ENCODE assay signal across 18 cellular contexts in the genomic region with DNA sequence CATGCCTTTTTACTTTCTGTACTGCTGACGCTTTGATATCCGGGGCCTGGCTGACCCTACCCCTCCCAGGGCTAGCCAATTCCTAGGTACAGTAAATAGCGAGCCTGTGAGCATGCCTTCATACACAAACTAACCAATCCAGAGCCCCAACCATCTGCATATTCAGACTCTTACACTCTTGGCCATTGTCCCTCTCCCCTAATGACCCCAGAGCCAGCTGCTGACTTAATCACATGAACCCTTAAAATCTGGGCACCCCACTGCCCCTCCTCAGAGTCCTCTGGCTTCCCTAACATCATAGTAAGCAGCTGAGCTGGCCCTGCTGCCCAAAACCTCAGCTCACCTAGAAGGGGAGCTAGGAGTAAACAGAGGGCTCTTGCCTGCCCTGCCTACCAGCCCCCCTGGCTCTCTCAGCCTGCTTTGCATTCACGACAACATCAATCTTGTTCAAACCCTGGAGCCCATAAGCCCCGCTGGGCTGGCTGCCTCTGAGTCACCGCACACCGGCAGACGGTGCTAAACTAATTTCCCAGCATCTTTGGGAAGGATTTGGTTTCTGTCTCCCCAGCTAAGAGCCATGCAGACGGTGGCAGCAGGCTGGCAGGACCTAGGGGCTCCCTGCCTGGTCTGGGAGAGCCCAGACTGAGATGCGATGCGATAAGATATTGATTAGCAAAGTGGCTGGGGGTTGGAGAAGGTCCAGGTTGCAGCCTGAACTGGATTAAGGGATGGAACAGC.
DNase-seq lines count a peak whose midpoint lies in the region; ATAC-seq and TF ChIP-seq lines count a peak whose summit lies in the region.
"Had no signal": no experiment of that assay in that cellular context is flagged by ENCODE, and none has a peak within 500 bp of the region (broad histone marks: within the 10 kb centered on the region; RNA-seq: fewer than 3 reads in every experiment).

No MANE protein-coding gene starts in this region.

- peak overlapping the region; percentile 13 for H3K4me3 ChIP-seq in NT2/D1 (ENCODE audit: insufficient read length, low read depth)
- H3K4me3 ChIP-seq in right cardiac atrium (ENCODE audit: low read length), result no peak overlapping the region

- no peaks in the 10 kb centered on the region; a peak in 2 of 7 replicates for H3K36me3 Mint-ChIP-seq in H9 (ENCODE audit: insufficient read depth in 1 of 3, low read depth in 3 of 3)
- H3K36me3 Mint-ChIP-seq: mesothelial cell of epicardium; stimulated activated naive B cell treated with anti-CD40 and anti-IgM and Interleukin-4, amounts not matched to agents 10 μg/mL and 1 μg/mL and 100 μg/mL, for 72 hours had no signal

- no peak overlapping the region for H2BK12ac ChIP-seq in H9 (ENCODE audit: insufficient read length, low read depth, low read length)

- H3K27ac Mint-ChIP-seq in H9, result peak overlapping the region; percentile 85 to 99 (median 96)
- H3K27ac Mint-ChIP-seq: activated naive CD4-positive, alpha-beta T cell treated with anti-CD3 and anti-CD28 coated beads for 36 hours; mesothelial cell of epicardium; stimulated activated naive B cell treated with anti-CD40 and anti-IgM and Interleukin-4, amounts not matched to agents 10 μg/mL and 1 μg/mL and 100 μg/mL, for 72 hours had no signal

- H3K79me2 ChIP-seq in H9 (ENCODE audit: insufficient read depth, low read length), result no peaks in the 10 kb centered on the region

- no peak overlapping the region for H3K18ac ChIP-seq in H9 (ENCODE audit: insufficient read length, low read depth, low read length)

- H3K79me1 ChIP-seq in H9 (ENCODE audit: insufficient read depth, low read depth, low read length, poor library complexity, severe bottlenecking), result no peaks in the 10 kb centered on the region

- H3K9me3 Mint-ChIP-seq in H9, result no peaks in the 10 kb centered on the region; a peak in 1 of 5 replicates
- H3K9me3 Mint-ChIP-seq: activated naive CD4-positive, alpha-beta T cell treated with anti-CD3 and anti-CD28 coated beads for 36 hours; mesothelial cell of epicardium; stimulated activated naive B cell treated with anti-CD40 and anti-IgM and Interleukin-4, amounts not matched to agents 10 μg/mL and 1 μg/mL and 100 μg/mL, for 72 hours had no signal

- H4K91ac ChIP-seq in H9 (ENCODE audit: insufficient read length, low read depth, low read length), result no peak overlapping the region

- H3K27ac ChIP-seq in H9 (ENCODE audit: insufficient read length, low read depth, low read length) (no peak overlapping the region), right cardiac atrium (ENCODE audit: low read length) (no peak overlapping the region)

- no peak overlapping the region for H3K9ac ChIP-seq in H9 (ENCODE audit: extremely low read depth, insufficient read length, low read length)
- H3K9ac ChIP-seq in NT2/D1 (ENCODE audit: insufficient read length, low read depth), result peak overlapping the region; percentile 62

- no peak overlapping the region for H3K4ac ChIP-seq in H9 (ENCODE audit: low read depth, low read length)

- no peaks in the 10 kb centered on the region for H3K23me2 ChIP-seq in H9 (ENCODE audit: insufficient read length, low read depth, low read length, poor library complexity, severe bottlenecking)

- peak overlapping the region; percentile 8 for H3K4me2 ChIP-seq in H9 (ENCODE audit: insufficient read depth, insufficient read length, low read length)

- ATAC-seq in right cardiac atrium (no peak), HG02571 (IDR thresholded peaks at IDR 0.05; ENCODE audit: unreplicated experiment) (no peak), GM21786 (IDR thresholded peaks at IDR 0.05; ENCODE audit: unreplicated experiment) (no peak)
- ATAC-seq: stimulated activated naive B cell treated with anti-CD40 and anti-IgM and Interleukin-4, amounts not matched to agents 10 μg/mL and 1 μg/mL and 100 μg/mL, for 72 hours had no signal

- H2BK15ac ChIP-seq in H9 (ENCODE audit: low read depth, low read length), result no peak overlapping the region

- H3K27me3 Mint-ChIP-seq in H9 (ENCODE audit: low read depth), result no peaks in the 10 kb centered on the region

- intact Hi-C loops in right cardiac atrium (cut with DNase I), result no loop called here

- H2BK20ac ChIP-seq in H9 (ENCODE audit: low read depth, low read length, poor library complexity, severe bottlenecking), result no peak overlapping the region

- no peak overlapping the region for H2BK5ac ChIP-seq in H9 (ENCODE audit: insufficient read length, low read length)

- H3K4me1 ChIP-seq in H9 (ENCODE audit: insufficient read depth, low read length) (peaks cover 2% of the 10 kb centered on the region; the same call in 1 of the 2 replicates), NT2/D1 (ENCODE audit: insufficient read depth, insufficient read length) (peaks cover 3% of the 10 kb centered on the region), right cardiac atrium (ENCODE audit: control insufficient read depth, insufficient read depth, low read length) (no peaks in the 10 kb centered on the region)

- WGBS in H9 (ENCODE audit: extremely low coverage, insufficient read length, low lambda C conversion rate), result no CpG with 5 or more reads among the region's 11 CpGs
- WGBS in right cardiac atrium, result 12% methylated on average over 11 of the region's 11 CpGs

- peak overlapping the region; percentile 30 to 57 for H3K4me3 Mint-ChIP-seq in H9
- H3K4me3 Mint-ChIP-seq: activated naive CD4-positive, alpha-beta T cell treated with anti-CD3 and anti-CD28 coated beads for 36 hours; mesothelial cell of epicardium; stimulated activated naive B cell treated with anti-CD40 and anti-IgM and Interleukin-4, amounts not matched to agents 10 μg/mL and 1 μg/mL and 100 μg/mL, for 72 hours had no signal

- peak overlapping the region; percentile 43; the same call in 1 of the 2 replicates for H3K14ac ChIP-seq in H9 (ENCODE audit: insufficient read depth, low read length)

- no peak overlapping the region for H2BK120ac ChIP-seq in H9 (ENCODE audit: low read depth, low read length, poor library complexity, severe bottlenecking)

- no peak overlapping the region for H4K8ac ChIP-seq in H9 (replicated peaks; ENCODE audit: insufficient read length, low read depth, low read length)

- no peaks in the 10 kb centered on the region for H3K9me3 ChIP-seq in H9 (ENCODE audit: control insufficient read depth, low read depth, low read length)
- H3K9me3 ChIP-seq in NT2/D1 (ENCODE audit: insufficient read depth, low read length), result no peaks in the 10 kb centered on the region
- H3K9me3 ChIP-seq in right cardiac atrium (ENCODE audit: control insufficient read depth, low read length), result no peaks in the 10 kb centered on the region

- peak overlapping the region; percentile 53 for H2AFZ ChIP-seq in H9 (ENCODE audit: low read length)

- no peak for TF ChIP-seq CTCF in H9 (conservative IDR thresholded peaks at IDR 0.05)

- peak; percentile 37 for DNase-seq in AG20443 (ENCODE audit: low spot score)
- peak; percentile 77 for DNase-seq in H9
- peak; percentile 80 for DNase-seq in NT2/D1 (ENCODE audit: low read depth, low spot score)
- peak; percentile 95 for DNase-seq in islet precursor cell
- DNase-seq in right cardiac atrium, result no peak
- no peak for DNase-seq in activated effector memory CD4-positive, alpha-beta T cell treated with anti-CD3 and anti-CD28 coated beads, Interleukin-2, amount 50 U/mL, for 16 hours
- DNase-seq: activated CD8-positive, alpha-beta memory T cell treated with anti-CD3 and anti-CD28 coated beads for 24 hours; activated naive CD4-positive, alpha-beta T cell treated with anti-CD3 and anti-CD28 coated beads for 36 hours; AML-193; cerebellar nuclear complex; erythroblast; KG1; NCI-H2081; stimulated activated CD4-positive, alpha-beta T cell treated with anti-CD3 and anti-CD28 coated beads, Interleukin-2, amount 100 ng/mL, for 48 hours; stimulated activated naive B cell treated with anti-CD40 and anti-IgM and Interleukin-4, amounts not matched to agents 10 μg/mL and 1 μg/mL and 100 μg/mL, for 72 hours had no signal

- H4K20me1 ChIP-seq in H9 (ENCODE audit: control insufficient read depth, insufficient read depth, insufficient read length), result no peaks in the 10 kb centered on the region

- H3K36me3 ChIP-seq in NT2/D1 (ENCODE audit: insufficient read depth, insufficient read length, low read length), result no peaks in the 10 kb centered on the region

- H3K4me1 Mint-ChIP-seq in H9, result peaks cover 33 to 36% of the 10 kb centered on the region in 2 experiments

- H2AK5ac ChIP-seq in H9 (ENCODE audit: insufficient read length, low read length), result no peak overlapping the region

- H3T11ph ChIP-seq in H9 (ENCODE audit: low read length), result no peak overlapping the region

- H3K27me3 ChIP-seq in H9 (ENCODE audit: insufficient read depth, low read length) (no peaks in the 10 kb centered on the region), NT2/D1 (ENCODE audit: insufficient read depth, insufficient read length) (no peaks in the 10 kb centered on the region), right cardiac atrium (ENCODE audit: control insufficient read depth, insufficient read depth) (no peaks in the 10 kb centered on the region)

- H3K23ac ChIP-seq in H9 (ENCODE audit: insufficient read length, low read depth, low read length), result no peak overlapping the region

- no peak overlapping the region for H4K5ac ChIP-seq in H9 (ENCODE audit: insufficient read length, low read depth, low read length)

- H3K56ac ChIP-seq in H9 (ENCODE audit: insufficient read length, low read depth, low read length), result no peak overlapping the region

Comparison
In these comparisons a context has a peak if more than half of its experiments do, and no peak if none do; other contexts are left out.
1. DNase-seq: peak in AG20443 (single experiment), H9 (single experiment), NT2/D1 (single experiment) and islet precursor cell (single experiment); none in right cardiac atrium (0 of 3) and activated effector memory CD4-positive, alpha-beta T cell treated with anti-CD3 and anti-CD28 coated beads, Interleukin-2, amount 50 U/mL, for 16 hours (single experiment).